ENCODE assay signal across 14 cellular contexts in the genomic region with DNA sequence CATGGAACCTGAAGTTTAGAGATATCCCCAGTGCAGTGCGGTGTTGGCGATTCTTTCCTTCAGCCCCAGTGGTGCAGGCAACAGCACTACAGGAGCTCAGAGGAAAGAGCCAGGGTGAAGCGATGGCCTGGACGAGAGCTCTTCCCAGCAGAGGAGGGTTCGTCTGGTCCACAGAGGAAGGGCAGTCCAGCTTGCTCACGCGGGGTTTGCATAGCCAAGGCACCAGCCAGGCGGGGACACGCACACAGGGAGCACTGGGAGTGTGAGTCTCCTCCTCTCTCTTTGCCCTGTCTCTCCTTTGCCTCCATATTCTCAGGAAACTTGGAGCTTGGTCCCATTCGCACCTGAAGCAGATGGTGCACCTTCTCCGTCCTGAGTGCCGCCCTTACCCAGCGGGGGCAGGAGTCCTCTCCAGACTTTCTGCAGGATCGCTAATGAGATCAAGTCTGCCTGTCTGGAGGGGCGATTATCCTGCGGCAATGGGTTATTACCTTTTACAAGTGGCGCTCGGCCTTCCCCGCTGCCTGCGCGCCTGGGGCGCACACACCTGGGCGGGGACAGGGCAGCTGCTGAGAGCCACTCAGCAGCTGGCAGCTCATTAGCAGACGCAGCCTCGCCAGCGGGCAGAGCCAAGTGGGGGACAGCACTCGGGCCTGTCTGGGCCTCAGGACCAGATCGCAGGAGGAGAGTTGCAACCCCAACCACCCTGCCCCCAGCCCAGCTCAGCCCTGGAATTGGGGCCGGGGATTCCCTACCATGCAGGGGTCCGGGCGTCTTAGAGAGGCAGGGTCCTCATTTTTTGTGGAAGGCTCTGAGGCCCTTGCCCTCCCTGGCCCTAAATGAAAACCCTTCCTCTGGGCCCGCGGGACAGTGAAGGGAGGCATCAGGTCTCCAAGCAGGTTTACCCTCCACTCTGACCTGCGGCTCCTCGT.
DNase-seq lines count a peak whose midpoint lies in the region; ATAC-seq and TF ChIP-seq lines count a peak whose summit lies in the region.
"Had no signal": no experiment of that assay in that cellular context is flagged by ENCODE, and none has a peak within 500 bp of the region (broad histone marks: within the 10 kb centered on the region; RNA-seq: fewer than 3 reads in every experiment).

No MANE protein-coding gene starts in this region.

- peak; percentile 10 for DNase-seq in natural killer cell
- no peak for DNase-seq in natural killer cell treated with Interleukin-12 subunit alpha and Interleukin-12 subunit beta and Interleukin-15 and Interleukin-18, amount 100 ng/mL, for 72 hours (ENCODE audit: low spot score)
- peak; percentile 42 for DNase-seq in NCI-H2227 treated with DMSO at 0.1 percent for 48 hours (lab: John Stamatoyannopoulos, UW)
- no peak for DNase-seq in KG1 (lab: John Stamatoyannopoulos, UW)
- DNase-seq in Ammon's horn (ENCODE audit: low spot score) = no peak
- no peak for DNase-seq in glutamatergic neuron
- DNase-seq: effector memory CD8-positive, alpha-beta T cell; SW 1271; trophoblast cell had no signal

- H3K4me1 ChIP-seq in endocrine pancreas (ENCODE audit: control insufficient read depth, insufficient read depth, low read length) = no peaks in the 10 kb centered on the region

- H3K4me3 ChIP-seq in endocrine pancreas (ENCODE audit: control insufficient read depth, insufficient read depth, low read length) = peak overlapping the region; percentile 10
- H3K4me3 ChIP-seq: ascending aorta had no signal

- no peaks in the 10 kb centered on the region for H3K9me3 ChIP-seq in endocrine pancreas (ENCODE audit: control insufficient read depth, low read length)
- H3K9me3 ChIP-seq: ascending aorta had no signal

- H3K27me3 Mint-ChIP-seq in natural killer cell (ENCODE audit: low read depth in 2 of 2) (peaks cover 21 to 30% of the 10 kb centered on the region in 2 donors), glutamatergic neuron (ENCODE audit: unreplicated experiment) (peaks cover 1% of the 10 kb centered on the region)
- H3K27me3 Mint-ChIP-seq in natural killer cell treated with Interleukin-12 subunit alpha and Interleukin-12 subunit beta and Interleukin-15 and Interleukin-18, amount 100 ng/mL, for 72 hours = peaks cover 24 to 35% of the 10 kb centered on the region in 2 donors

- no peaks in the 10 kb centered on the region for H3K9me3 Mint-ChIP-seq in natural killer cell
- H3K9me3 Mint-ChIP-seq in natural killer cell treated with Interleukin-12 subunit alpha and Interleukin-12 subunit beta and Interleukin-15 and Interleukin-18, amount 100 ng/mL, for 72 hours = no peaks in the 10 kb centered on the region
- H3K9me3 Mint-ChIP-seq in glutamatergic neuron (ENCODE audit: unreplicated experiment) = no peaks in the 10 kb centered on the region
- H3K9me3 Mint-ChIP-seq: CD8-positive, alpha-beta T cell; effector memory CD8-positive, alpha-beta T cell; mesothelial cell of epicardium had no signal

- H3K27me3 ChIP-seq in endocrine pancreas (ENCODE audit: control insufficient read depth, insufficient read depth, low read length) = no peaks in the 10 kb centered on the region
- H3K27me3 ChIP-seq: ascending aorta had no signal

- H3K9ac ChIP-seq in endocrine pancreas (ENCODE audit: control insufficient read depth, insufficient read depth, low read length) = no peak overlapping the region

- no peaks in the 10 kb centered on the region for H3K36me3 ChIP-seq in endocrine pancreas (ENCODE audit: control insufficient read depth, insufficient read depth, low read length)
- H3K36me3 ChIP-seq: ascending aorta had no signal

- H3K27ac Mint-ChIP-seq in natural killer cell = no peak overlapping the region
- no peak overlapping the region for H3K27ac Mint-ChIP-seq in natural killer cell treated with Interleukin-12 subunit alpha and Interleukin-12 subunit beta and Interleukin-15 and Interleukin-18, amount 100 ng/mL, for 72 hours
- H3K27ac Mint-ChIP-seq in glutamatergic neuron (ENCODE audit: unreplicated experiment) = no peak overlapping the region
- H3K27ac Mint-ChIP-seq: CD8-positive, alpha-beta T cell; effector memory CD8-positive, alpha-beta T cell; mesothelial cell of epicardium had no signal

- ATAC-seq in natural killer cell = no peak
- ATAC-seq in natural killer cell treated with Interleukin-12 subunit alpha and Interleukin-12 subunit beta and Interleukin-15 and Interleukin-18, amount 100 ng/mL, for 72 hours = no peak
- ATAC-seq in GM21526 (IDR thresholded peaks at IDR 0.05; ENCODE audit: low FRiP score, unreplicated experiment) = no peak
- ATAC-seq: CD8-positive, alpha-beta T cell; effector memory CD8-positive, alpha-beta T cell had no signal

- H3K36me3 Mint-ChIP-seq in natural killer cell = no peaks in the 10 kb centered on the region
- no peaks in the 10 kb centered on the region for H3K36me3 Mint-ChIP-seq in natural killer cell treated with Interleukin-12 subunit alpha and Interleukin-12 subunit beta and Interleukin-15 and Interleukin-18, amount 100 ng/mL, for 72 hours
- H3K36me3 Mint-ChIP-seq in glutamatergic neuron (ENCODE audit: unreplicated experiment) = no peaks in the 10 kb centered on the region
- H3K36me3 Mint-ChIP-seq: CD8-positive, alpha-beta T cell; mesothelial cell of epicardium had no signal

- H3K4me1 Mint-ChIP-seq in natural killer cell = peaks cover 7 to 24% of the 10 kb centered on the region in 2 donors
- peaks cover 17% of the 10 kb centered on the region in 2 donors for H3K4me1 Mint-ChIP-seq in natural killer cell treated with Interleukin-12 subunit alpha and Interleukin-12 subunit beta and Interleukin-15 and Interleukin-18, amount 100 ng/mL, for 72 hours (ENCODE audit: low read depth in 2 of 2)
- H3K4me1 Mint-ChIP-seq in glutamatergic neuron (ENCODE audit: low read depth, unreplicated experiment) = peaks cover 7% of the 10 kb centered on the region

- no peak overlapping the region for H3K4me3 Mint-ChIP-seq in natural killer cell
- H3K4me3 Mint-ChIP-seq in natural killer cell treated with Interleukin-12 subunit alpha and Interleukin-12 subunit beta and Interleukin-15 and Interleukin-18, amount 100 ng/mL, for 72 hours = no peak overlapping the region
- no peak overlapping the region for H3K4me3 Mint-ChIP-seq in glutamatergic neuron (ENCODE audit: unreplicated experiment)
- H3K4me3 Mint-ChIP-seq: effector memory CD8-positive, alpha-beta T cell; mesothelial cell of epicardium had no signal

- TF ChIP-seq CTCF in natural killer cell (IDR thresholded peaks at IDR 0.05) (no peak), glutamatergic neuron (IDR thresholded peaks at IDR 0.05; ENCODE audit: partially characterized antibody, unreplicated experiment) (no peak)

- intact Hi-C loops in natural killer cell (cut with micrococcal nuclease) = no loop called here

Comparison
In these comparisons a context has a peak if more than half of its experiments do, and no peak if none do; other contexts are left out.
1. DNase-seq: peak in natural killer cell (single experiment) and NCI-H2227 treated with DMSO at 0.1 percent for 48 hours (single experiment); none in natural killer cell treated with Interleukin-12 subunit alpha and Interleukin-12 subunit beta and Interleukin-15 and Interleukin-18, amount 100 ng/mL, for 72 hours (single experiment), KG1 (single experiment), Ammon's horn (single experiment) and glutamatergic neuron (single experiment).